ENCODE assay signal across 9 cellular contexts in the genomic region with DNA sequence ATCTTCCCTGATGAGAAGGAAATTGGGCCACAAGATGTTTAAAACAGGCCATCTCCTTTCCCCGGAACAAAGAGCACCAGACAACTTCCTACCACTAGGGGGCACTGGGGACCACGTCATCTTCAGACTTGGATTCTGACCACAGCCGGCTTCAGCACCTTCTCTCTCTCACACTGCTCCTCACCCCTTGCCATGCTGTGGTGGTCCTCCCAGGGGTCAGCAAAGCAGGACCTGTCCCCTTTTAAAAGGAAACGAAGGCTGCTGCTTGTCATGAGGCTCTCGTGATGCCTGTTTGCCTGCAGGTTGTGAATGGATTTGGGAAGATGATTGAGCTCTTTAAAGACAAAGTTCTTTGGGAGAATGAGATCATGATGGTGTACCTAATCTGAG. TPM values are rescaled to one million over a fixed set of nuclear protein-coding genes. Genes with fewer than 3 reads are reported as not detected.
DNase-seq lines count a peak whose midpoint lies in the region; ATAC-seq and TF ChIP-seq lines count a peak whose summit lies in the region.
"Had no signal": no experiment of that assay in that cellular context is flagged by ENCODE, and none has a peak within 500 bp of the region (broad histone marks: within the 10 kb centered on the region; RNA-seq: fewer than 3 reads in every experiment).

No MANE protein-coding gene starts in this region.

- intact Hi-C loops in lower leg skin (cut with DNase I; ENCODE audit: low total_unique reads): loop anchor here (5.0 kb wide), 1 partner anchor 83 kb away; no protein-coding TSS in a partner anchor

- no peak overlapping the region for H3K27ac Mint-ChIP-seq in activated CD4-positive, alpha-beta T cell treated with anti-CD3 and anti-CD28 coated beads, Interleukin-2, amount 10 ng/mL, durations not matched to agents 7 days and 5 days
- H3K27ac Mint-ChIP-seq: stimulated activated naive CD8-positive, alpha-beta T cell treated with anti-CD3 and anti-CD28 coated beads, Interleukin-15, Interleukin-2, amounts not matched to agents 100 ng/mL and 50 ng/mL, for 24 hours had no signal

- H3K4me3 ChIP-seq in lower leg skin (ENCODE audit: low read depth, poor library complexity, severe bottlenecking): no peak overlapping the region

- peaks cover 25% of the 10 kb centered on the region for H3K4me1 Mint-ChIP-seq in activated CD4-positive, alpha-beta T cell treated with anti-CD3 and anti-CD28 coated beads, Interleukin-2, amount 10 ng/mL, durations not matched to agents 7 days and 5 days

- peaks cover 2% of the 10 kb centered on the region for H3K9me3 Mint-ChIP-seq in activated CD4-positive, alpha-beta T cell treated with anti-CD3 and anti-CD28 coated beads, Interleukin-2, amount 10 ng/mL, durations not matched to agents 7 days and 5 days
- H3K9me3 Mint-ChIP-seq: stimulated activated naive CD8-positive, alpha-beta T cell treated with anti-CD3 and anti-CD28 coated beads, Interleukin-15, Interleukin-2, amounts not matched to agents 100 ng/mL and 50 ng/mL, for 24 hours had no signal

- WGBS in lower leg skin, 2 donors: 4 to 6% methylated on average over 5 of the region's 5 CpGs

- DNase-seq in NCI-H510A treated with DMSO at 0.1 percent for 48 hours (lab: John Stamatoyannopoulos, UW) (peak; percentile 54), dermis blood vessel endothelial cell (peak; percentile 89), lower leg skin (ENCODE audit: low spot score in 2 of 2) (peak; percentile 82 to 97)
- peak; percentile 89 for DNase-seq in activated CD4-positive, alpha-beta T cell treated with anti-CD3 and anti-CD28 coated beads, Interleukin-2, amount 10 ng/mL, durations not matched to agents 7 days and 5 days
- peak; percentile 74 to 75 for DNase-seq in stimulated activated CD4-positive, alpha-beta T cell treated with anti-CD3 and anti-CD28 coated beads, Interleukin-4, amount 100 ng/mL, for 48 hours (ENCODE audit: low read depth in 2 of 2)

- no peaks in the 10 kb centered on the region for H3K27me3 Mint-ChIP-seq in activated CD4-positive, alpha-beta T cell treated with anti-CD3 and anti-CD28 coated beads, Interleukin-2, amount 10 ng/mL, durations not matched to agents 7 days and 5 days
- H3K27me3 Mint-ChIP-seq: stimulated activated naive CD8-positive, alpha-beta T cell treated with anti-CD3 and anti-CD28 coated beads, Interleukin-15, Interleukin-2, amounts not matched to agents 100 ng/mL and 50 ng/mL, for 24 hours had no signal

- CTCF ChIA-PET in activated CD4-positive, alpha-beta T cell treated with anti-CD3 and anti-CD28 coated beads, Interleukin-2, amount 10 ng/mL, durations not matched to agents 7 days and 5 days (lab: Charles Lee): interaction anchor here (0.7 to 3.3 kb wide), 15 partner anchors 9 to 84 kb away, joined by 3 to 28 read pairs (median 5); no protein-coding TSS in a partner anchor

- TF ChIP-seq CTCF in GM12872 (IDR thresholded peaks at IDR 0.05; ENCODE audit: insufficient read depth, low read depth, low read length) (peak; percentile 99), lower leg skin (IDR thresholded peaks at IDR 0.05) (peak in 1 of 3 donors; percentile 86)

- H3K4me3 Mint-ChIP-seq in activated CD4-positive, alpha-beta T cell treated with anti-CD3 and anti-CD28 coated beads, Interleukin-2, amount 10 ng/mL, durations not matched to agents 7 days and 5 days: no peak overlapping the region
- H3K4me3 Mint-ChIP-seq: stimulated activated naive CD8-positive, alpha-beta T cell treated with anti-CD3 and anti-CD28 coated beads, Interleukin-15, Interleukin-2, amounts not matched to agents 100 ng/mL and 50 ng/mL, for 24 hours had no signal

- ATAC-seq in HG03045 (IDR thresholded peaks at IDR 0.05; ENCODE audit: unreplicated experiment) (peak; percentile 59), GM19324 (IDR thresholded peaks at IDR 0.05; ENCODE audit: low FRiP score, unreplicated experiment) (no peak)

- TF ChIP-seq POLR2A in lower leg skin (IDR thresholded peaks at IDR 0.05): no peak

- POLR2A ChIA-PET in activated CD4-positive, alpha-beta T cell treated with anti-CD3 and anti-CD28 coated beads, Interleukin-2, amount 10 ng/mL, durations not matched to agents 7 days and 5 days (lab: Charles Lee): no interaction called here

- H3K36me3 Mint-ChIP-seq in activated CD4-positive, alpha-beta T cell treated with anti-CD3 and anti-CD28 coated beads, Interleukin-2, amount 10 ng/mL, durations not matched to agents 7 days and 5 days (ENCODE audit: low read depth): peaks cover 31% of the 10 kb centered on the region

RNA-seq across cellular contexts. Expression of a gene that starts 16.2 kb away (rescaled TPM):
- total RNA-seq in activated CD4-positive, alpha-beta T cell treated with anti-CD3 and anti-CD28 coated beads, Interleukin-2, amount 10 ng/mL, durations not matched to agents 7 days and 5 days: 10 to 100 TPM; 33.3 to 34.1 TPM
- total RNA-seq in dermis blood vessel endothelial cell: 18.3 and 25.5 TPM in 2 replicates
- total RNA-seq in lower leg skin: 10 to 100 TPM in 3 of 4 donors, 1 to 10 TPM in 1; 8.6 to 16.1 (median 15.5) TPM

RNA-seq across cellular contexts. Expression of a gene that starts 47.0 kb away (rescaled TPM):
- total RNA-seq in activated CD4-positive, alpha-beta T cell treated with anti-CD3 and anti-CD28 coated beads, Interleukin-2, amount 10 ng/mL, durations not matched to agents 7 days and 5 days: 10 to 100 TPM; 19.9 to 23.5 TPM
- total RNA-seq in dermis blood vessel endothelial cell (2.2 and 3.5 TPM in 2 replicates), lower leg skin (10 to 100 TPM; 27.2 to 35.8 (median 31.4) TPM)
